In the genomic region with DNA sequence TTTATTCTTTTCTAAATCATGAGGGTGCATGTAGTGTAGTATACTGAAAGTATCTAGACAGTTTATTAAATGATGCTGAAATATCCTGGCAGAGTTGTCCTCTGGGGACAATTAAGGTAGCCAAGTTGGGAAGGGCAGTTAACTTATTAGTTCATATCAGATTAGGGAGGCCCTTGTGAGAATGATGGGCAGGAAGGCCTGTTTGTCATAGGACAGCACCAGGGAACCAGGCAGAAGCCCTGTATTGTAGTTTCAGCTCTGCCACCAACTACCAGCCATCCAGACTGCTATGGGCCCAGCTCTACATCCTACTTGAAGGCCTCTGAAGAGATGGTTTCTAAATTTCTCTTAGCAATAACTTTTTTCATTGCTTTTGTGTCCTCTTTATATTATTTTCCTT, we compare ENCODE assay signal across 10 cellular contexts. TPM values are rescaled to one million over a fixed set of nuclear protein-coding genes. Genes with fewer than 3 reads are reported as not detected.
A peak's percentile ranks its signal among the peaks of the same experiment; 100 is the strongest.
DNase-seq lines count a peak whose midpoint lies in the region; ATAC-seq and TF ChIP-seq lines count a peak whose summit lies in the region.
"Had no signal": no experiment of that assay in that cellular context is flagged by ENCODE, and none has a peak within 500 bp of the region (broad histone marks: within the 10 kb centered on the region; RNA-seq: fewer than 3 reads in every experiment).

No MANE protein-coding gene starts in this region.

- H3K27ac ChIP-seq in PC-3 (ENCODE audit: low read length) (no peak overlapping the region), esophagus muscularis mucosa (replicated peaks in 1 of 4) (peak overlapping the region; percentile 28 to 94 (median 50)), skeletal muscle tissue (ENCODE audit: low read depth, low read length) (peak overlapping the region; percentile 98)

- TF ChIP-seq CTCF in PC-3 (conservative IDR thresholded peaks at IDR 0.05; ENCODE audit: low read depth, low read length) (no peak), esophagus muscularis mucosa (IDR thresholded peaks at IDR 0.05) (no peak)

- no peak overlapping the region for H2AFZ ChIP-seq in PC-3 (ENCODE audit: low read length)

- no peak for TF ChIP-seq EP300 in esophagus muscularis mucosa (IDR thresholded peaks at IDR 0.05)

- H3K79me2 ChIP-seq in PC-3 (ENCODE audit: low read length) = peaks cover 83% of the 10 kb centered on the region

- H3K9me3 ChIP-seq in PC-3 (ENCODE audit: low read length) (no peaks in the 10 kb centered on the region), esophagus muscularis mucosa (no peaks in the 10 kb centered on the region), skeletal muscle tissue (ENCODE audit: control insufficient read depth in 3 of 3, low read length in 3 of 3) (no peaks in the 10 kb centered on the region)

- CTCF ChIA-PET in PC-3 (lab: Charles Lee) = no interaction called here

- peak overlapping the region; percentile 84; the same call in 1 of the 2 replicates for H3K4me2 ChIP-seq in PC-3 (ENCODE audit: low read length)

- H3K9ac ChIP-seq in PC-3 (ENCODE audit: low read length) = no peak overlapping the region
- peak overlapping the region; percentile 90 to 97 (median 97) for H3K9ac ChIP-seq in skeletal muscle tissue (ENCODE audit: low read depth in 1 of 3, low read length in 3 of 3)

- POLR2A ChIA-PET in PC-3 (lab: Charles Lee; ENCODE audit: unreplicated experiment) = no interaction called here

- BruUV-seq in PC-3 (replicated peaks; lab: Mats Ljungman, UMichigan) = no TSS peak

- intact Hi-C loops in PC-3 (cut with micrococcal nuclease) = loop anchor here (10.0 kb wide), 1 partner anchor 142 kb away; no protein-coding TSS in a partner anchor
- intact Hi-C loops in esophagus muscularis mucosa (cut with DNase I) = no loop called here

- TF ChIP-seq POLR2A in esophagus muscularis mucosa (IDR thresholded peaks at IDR 0.05; ENCODE audit: low read depth) = no peak

- H3K4me1 ChIP-seq in PC-3 (ENCODE audit: insufficient read depth, low read length) (peaks cover 58% of the 10 kb centered on the region), esophagus muscularis mucosa (peaks cover 57 to 89% (median 82%) of the 10 kb centered on the region in 4 donors), skeletal muscle tissue (ENCODE audit: control insufficient read depth in 3 of 3, insufficient read depth in 3 of 3, low read length in 3 of 3) (peaks cover 42 to 50% (median 49%) of the 10 kb centered on the region in 3 donors)

- peak; percentile 22 for DNase-seq in NCI-H82 (lab: John Stamatoyannopoulos, UW)
- no peak for DNase-seq in NCI-H82 treated with DMSO at 0.1 percent for 48 hours (lab: John Stamatoyannopoulos, UW; ENCODE audit: unreplicated experiment)
- DNase-seq in PC-3 = no peak
- no peak for DNase-seq in esophagus muscularis mucosa (ENCODE audit: extremely low spot score)
- no peak for DNase-seq in activated gamma-delta T cell treated with Interleukin-2 at 50 U/mL for 16 hours
- DNase-seq in DMS79 treated with DMSO at 0.1 percent for 48 hours (lab: John Stamatoyannopoulos, UW) = no peak
- DNase-seq: left cardiac atrium; stimulated activated CD4-positive, alpha-beta T cell treated with anti-CD3 and anti-CD28 coated beads, Interleukin-2, amount 100 ng/mL, for 24 hours had no signal

- H3F3A ChIP-seq in PC-3 (ENCODE audit: low read length, unreplicated experiment) = no peaks in the 10 kb centered on the region

- no peaks in the 10 kb centered on the region for H3K27me3 ChIP-seq in PC-3 (ENCODE audit: low read length)
- peaks cover 0 to 5% (median 0%) of the 10 kb centered on the region in 4 donors for H3K27me3 ChIP-seq in esophagus muscularis mucosa
- H3K27me3 ChIP-seq in skeletal muscle tissue (ENCODE audit: control insufficient read depth in 3 of 3, insufficient read depth in 3 of 3, low read length in 3 of 3) = no peaks in the 10 kb centered on the region

- H3K9me2 ChIP-seq in PC-3 (replicated peaks; ENCODE audit: low read length) = no peaks in the 10 kb centered on the region

- peaks cover 52% of the 10 kb centered on the region for H4K20me1 ChIP-seq in PC-3 (ENCODE audit: low read length)

- H3K4me3 ChIP-seq in PC-3 (ENCODE audit: low read length) (peak overlapping the region; percentile 98; the same call in 1 of the 2 replicates), esophagus muscularis mucosa (peak overlapping the region in 3 of 4 donors; percentile 3 to 99 (median 23)), skeletal muscle tissue (ENCODE audit: low read length in 3 of 3) (peak overlapping the region; percentile 41 to 97 (median 94))

- ATAC-seq in PC-3 (no peak), GM19467 (IDR thresholded peaks at IDR 0.05; ENCODE audit: unreplicated experiment) (no peak)
- ATAC-seq: left cardiac atrium had no signal

- H3K36me3 ChIP-seq in PC-3 (ENCODE audit: low read depth, low read length) = peaks cover 3% of the 10 kb centered on the region; the same call in 1 of the 2 replicates
- H3K36me3 ChIP-seq in esophagus muscularis mucosa = no peaks in the 10 kb centered on the region
- H3K36me3 ChIP-seq in skeletal muscle tissue (ENCODE audit: control insufficient read depth in 3 of 3, insufficient read depth in 3 of 3, low read length in 3 of 3) = peaks cover 0 to 8% (median 0%) of the 10 kb centered on the region in 3 donors

RNA-seq across cellular contexts. Expression of a gene that starts 4.0 kb away (rescaled TPM):
- total RNA-seq in PC-3 (2014; rRNA removed) (12.5 and 14.1 TPM in 2 replicates), esophagus muscularis mucosa (10 to 100 TPM; 33.5 to 61.8 (median 35.3) TPM), skeletal muscle tissue (95.5 TPM)

Comparison
In these comparisons a context has a peak if more than half of its experiments do, and no peak if none do; other contexts are left out.
1. H3K4me3 ChIP-seq: peak in every context shown above with its lines; median percentile 98 in PC-3; 94 in skeletal muscle tissue; 23 in esophagus muscularis mucosa.